15 cellular contexts compared by ENCODE assay signal in genomic region chr15:77030928-77031375, GRCh38. TPM values are rescaled to one million over a fixed set of nuclear protein-coding genes. Genes with fewer than 3 reads are reported as not detected.
A peak's percentile ranks its signal among the peaks of the same experiment; 100 is the strongest.
DNase-seq lines count a peak whose midpoint lies in the region; ATAC-seq and TF ChIP-seq lines count a peak whose summit lies in the region.
"Had no signal": no experiment of that assay in that cellular context is flagged by ENCODE, and none has a peak within 500 bp of the region (broad histone marks: within the 10 kb centered on the region; RNA-seq: fewer than 3 reads in every experiment).

No MANE protein-coding gene starts in this region.

- H3K4me1 ChIP-seq in left ventricle myocardium inferior (peaks cover 14% of the 10 kb centered on the region), transverse colon (peaks cover 5 to 33% (median 20%) of the 10 kb centered on the region in 4 donors)

- DNase-seq in Right ventricle myocardium superior (peak; percentile 26), left ventricle myocardium inferior (no peak), activated B cell treated with CpG ODN at 0.5 μM for 24 hours (no peak), memory B cell (ENCODE audit: low spot score in 2 of 2) (no peak), transverse colon (peak; percentile 7), GM20000 (ENCODE audit: low spot score) (no peak), MV-4-11 (lab: John Stamatoyannopoulos, UW) (no peak), AG20443 (ENCODE audit: low spot score) (no peak)
- DNase-seq: cerebellar nuclear complex, NCI-H446 had no signal

- POLR2A ChIA-PET in activated B cell treated with CpG ODN at 0.5 μM for 24 hours (lab: Charles Lee): interaction anchor here (0.6 to 1.6 kb wide), 6 partner anchors 11 to 125 kb away, joined by 3 to 10 read pairs (median 5); partner anchors contain the start of genes PSTPIP1, RCN2 and SCAPER

- H3K27me3 ChIP-seq in left ventricle myocardium inferior (ENCODE audit: low read depth): peaks cover 36% of the 10 kb centered on the region
- H3K27me3 ChIP-seq in transverse colon: peaks cover 6% of the 10 kb centered on the region

- H3K9me3 ChIP-seq in left ventricle myocardium inferior (replicated peaks) (no peaks in the 10 kb centered on the region), transverse colon (no peaks in the 10 kb centered on the region)

- H3K27ac Mint-ChIP-seq in activated B cell treated with CpG ODN at 0.5 μM for 24 hours: peak overlapping the region; percentile 35
- peak overlapping the region; percentile 47 for H3K27ac Mint-ChIP-seq in memory B cell

- H3K4me3 ChIP-seq in left ventricle myocardium inferior (no peak overlapping the region), transverse colon (no peak overlapping the region)
- H3K4me3 ChIP-seq: skin epidermis had no signal

- no peaks in the 10 kb centered on the region for H3K36me3 ChIP-seq in left ventricle myocardium inferior
- H3K36me3 ChIP-seq in transverse colon: no peaks in the 10 kb centered on the region

- CTCF ChIA-PET in activated B cell treated with CpG ODN at 0.5 μM for 24 hours (lab: Charles Lee): interaction anchor here (0.7 to 4.4 kb wide), 12 partner anchors 9 to 795 kb away, joined by 3 to 41 read pairs (median 4); partner anchors contain the start of gene RCN2

- no peak for TF ChIP-seq CTCF in left ventricle myocardium inferior (IDR thresholded peaks at IDR 0.05; ENCODE audit: borderline replicate concordance)
- TF ChIP-seq CTCF in activated B cell treated with CpG ODN at 0.5 μM for 24 hours (IDR thresholded peaks at IDR 0.05): no peak
- no peak for TF ChIP-seq CTCF in transverse colon (IDR thresholded peaks at IDR 0.05)
- TF ChIP-seq CTCF in GM20000 (IDR thresholded peaks at IDR 0.05; ENCODE audit: extremely low read depth, missing control alignments): no peak

- peaks cover 18% of the 10 kb centered on the region for H3K36me3 Mint-ChIP-seq in activated B cell treated with CpG ODN at 0.5 μM for 24 hours (ENCODE audit: low read depth)
- peaks cover 5% of the 10 kb centered on the region for H3K36me3 Mint-ChIP-seq in memory B cell

- H3K4me1 Mint-ChIP-seq in activated B cell treated with CpG ODN at 0.5 μM for 24 hours: peaks cover 21% of the 10 kb centered on the region
- H3K4me1 Mint-ChIP-seq in memory B cell: peaks cover 24% of the 10 kb centered on the region

- no peak overlapping the region for H3K4me3 Mint-ChIP-seq in activated B cell treated with CpG ODN at 0.5 μM for 24 hours
- H3K4me3 Mint-ChIP-seq in memory B cell: no peak overlapping the region
- H3K4me3 Mint-ChIP-seq: immature natural killer cell had no signal

- WGBS in transverse colon (ENCODE audit: low coverage in 1 of 2), 2 donors: 77% methylated on average over 10 of the region's 10 CpGs; no CpG with 5 or more reads in 1 of the 2 donors

- intact Hi-C loops in Right ventricle myocardium superior (cut with DNase I): no loop called here
- intact Hi-C loops in left ventricle myocardium inferior (cut with micrococcal nuclease): no loop called here
- intact Hi-C loops in activated B cell treated with CpG ODN at 0.5 μM for 24 hours (cut with micrococcal nuclease): loop anchor here (1.0 kb wide), 2 partner anchors 58 to 128 kb away; no protein-coding TSS in a partner anchor
- intact Hi-C loops in transverse colon (cut with DNase I; ENCODE audit: low total_unique reads): no loop called here

- no peak for TF ChIP-seq POLR2A in transverse colon (IDR thresholded peaks at IDR 0.05)

- H3K9me3 Mint-ChIP-seq in activated B cell treated with CpG ODN at 0.5 μM for 24 hours: no peaks in the 10 kb centered on the region
- H3K9me3 Mint-ChIP-seq in memory B cell: no peaks in the 10 kb centered on the region
- H3K9me3 Mint-ChIP-seq: activated T-helper 2 cell treated with anti-CD3 and anti-CD28 coated beads, Interferon-gamma antibody, Interleukin-2, Interleukin-4, amounts not matched to agents 10 μg/mL and 5 μg/mL and 100 μg/mL, durations not matched to agents 14 hours and 24 hours and 36 hours; immature natural killer cell had no signal

- in situ Hi-C loops in transverse colon (cut with MboI; ENCODE audit: low pct_ligation_motif_present in 1 of 4, low pct_unique_long_range_greater_than_20kb in 1 of 4, low sequenced_read_pairs in 3 of 4): no loop called here

- no peak for ATAC-seq in Right ventricle myocardium superior (ENCODE audit: poor library complexity)
- no peak for ATAC-seq in activated B cell treated with CpG ODN at 0.5 μM for 24 hours (ENCODE audit: low read depth)
- ATAC-seq in memory B cell (ENCODE audit: low read depth): peak; percentile 2

- H3K27me3 Mint-ChIP-seq in activated B cell treated with CpG ODN at 0.5 μM for 24 hours: no peaks in the 10 kb centered on the region
- no peaks in the 10 kb centered on the region for H3K27me3 Mint-ChIP-seq in memory B cell

- H3K27ac ChIP-seq in left ventricle myocardium inferior (replicated peaks) (no peak overlapping the region), transverse colon (no peak overlapping the region)
- H3K27ac ChIP-seq: skin epidermis had no signal

- TF ChIP-seq EP300 in transverse colon (IDR thresholded peaks at IDR 0.05; ENCODE audit: low read depth): no peak

RNA-seq across cellular contexts. Expression of gene PSTPIP1, which starts 36.0 kb away (rescaled TPM):
- total RNA-seq in Right ventricle myocardium superior: 5.0 TPM
- total RNA-seq in left ventricle myocardium inferior: 3.5 TPM
- total RNA-seq in activated B cell treated with CpG ODN at 0.5 μM for 24 hours: 33.7 and 42.7 TPM in 2 replicates
- total RNA-seq in transverse colon: 10 to 100 TPM in 1 of 4 donors, 1 to 10 TPM in 3; 1.4 to 35.2 (median 8.7) TPM
- total RNA-seq: M059J, myocyte had no signal

RNA-seq across cellular contexts. Expression of gene TSPAN3, which starts 40.0 kb away (rescaled TPM):
- total RNA-seq in Right ventricle myocardium superior: 85.2 TPM
- total RNA-seq in left ventricle myocardium inferior: 98.6 TPM
- total RNA-seq in activated B cell treated with CpG ODN at 0.5 μM for 24 hours: 104 and 113 TPM in 2 replicates
- total RNA-seq in transverse colon: 1,000 to 10,000 TPM in 1 of 4 donors, 100 to 1,000 TPM in 3; 365 to 1,069 (median 676) TPM

Comparison
In these comparisons a context has a peak if more than half of its experiments do, and no peak if none do; other contexts are left out.
1. DNase-seq: peak in Right ventricle myocardium superior (single experiment) and transverse colon (single experiment); none in left ventricle myocardium inferior (single experiment), activated B cell treated with CpG ODN at 0.5 μM for 24 hours (single experiment), memory B cell (0 of 2), GM20000 (single experiment), MV-4-11 (single experiment) and AG20443 (single experiment).